ENCODE assay signal across 33 cellular contexts in genomic region chr12:85266391-85266790, GRCh38. TPM values are rescaled to one million over a fixed set of nuclear protein-coding genes. Genes with fewer than 3 reads are reported as not detected.
"Had no signal": no experiment of that assay in that cellular context is flagged by ENCODE, and none has a peak within 500 bp of the region (broad histone marks: within the 10 kb centered on the region; RNA-seq: fewer than 3 reads in every experiment).

No MANE protein-coding gene starts in this region.

- H3K9me3 Mint-ChIP-seq: nephron; neural crest cell; stimulated activated naive CD8-positive, alpha-beta T cell treated with anti-CD3 and anti-CD28 coated beads, Interleukin-15, amount 100 ng/mL, for 72 hours; type B pancreatic cell had no signal

- H3K4me1 Mint-ChIP-seq: naive thymus-derived CD8-positive, alpha-beta T cell; nephron; neural crest cell; stimulated activated memory B cell treated with anti-CD40 and anti-IgM and Interleukin-4, amounts not matched to agents 10 μg/mL and 1 μg/mL and 100 μg/mL, for 72 hours; stimulated activated naive CD8-positive, alpha-beta T cell treated with anti-CD3 and anti-CD28 coated beads, Interleukin-15, amount 100 ng/mL, for 72 hours had no signal

- FAIRE-seq: keratinocyte had no signal

- H3K4me3 ChIP-seq: left lung, lower lobe of right lung, ovary, right atrium auricular region, right lobe of liver, smooth muscle cell, tibial nerve, uterus had no signal

- H3K27me3 ChIP-seq: left lung, neutrophil, ovary, right atrium auricular region, uterus had no signal

- H3K27ac ChIP-seq: left lung, lower lobe of right lung, neutrophil, ovary, right atrium auricular region, right lobe of liver, tibial nerve, uterus had no signal

- H3K27me3 Mint-ChIP-seq: stimulated activated memory B cell treated with anti-CD40 and anti-IgM and Interleukin-4, amounts not matched to agents 10 μg/mL and 1 μg/mL and 100 μg/mL, for 72 hours; stimulated activated naive CD8-positive, alpha-beta T cell treated with anti-CD3 and anti-CD28 coated beads, Interleukin-15, amount 100 ng/mL, for 72 hours had no signal

- ATAC-seq: left colon; left lung; lower lobe of right lung; naive thymus-derived CD8-positive, alpha-beta T cell; right lobe of liver; stimulated activated memory B cell treated with anti-CD40 and anti-IgM and Interleukin-4, amounts not matched to agents 10 μg/mL and 1 μg/mL and 100 μg/mL, for 72 hours; stimulated activated naive CD8-positive, alpha-beta T cell treated with anti-CD3 and anti-CD28 coated beads, Interleukin-15, amount 100 ng/mL, for 72 hours had no signal

- DNase-seq: hippocampal formation; left colon; left lung; lower lobe of right lung; mammary epithelial cell; mesenchymal stem cell; naive thymus-derived CD8-positive, alpha-beta T cell; occipital lobe; ovary; right lobe of liver; stimulated activated CD4-positive, alpha-beta T cell treated with anti-CD3 and anti-CD28 coated beads, Interleukin-1b, Interleukin-23, amount 100 ng/mL, for 48 hours; stimulated activated CD4-positive, alpha-beta T cell treated with anti-CD3 and anti-CD28 coated beads, Interleukin-2, amount 100 ng/mL, for 48 hours; stimulated activated CD4-positive, alpha-beta T cell treated with anti-CD3 and anti-CD28 coated beads, Interleukin-4, amount 100 ng/mL, for 4 hours; stimulated activated CD8-positive, alpha-beta memory T cell treated with anti-CD3 and anti-CD28 coated beads, Interleukin-4, amount 100 ng/mL, for 48 hours; stimulated activated naive CD4-positive, alpha-beta T cell treated with Interleukin-2 at 50 U/mL for 16 hours; stimulated activated naive CD8-positive, alpha-beta T cell treated with anti-CD3 and anti-CD28 coated beads, Interleukin-15, amount 100 ng/mL, for 72 hours; substantia nigra; uterus had no signal

- H3K4me2 ChIP-seq: smooth muscle cell had no signal

- H3K9me3 ChIP-seq: left lung, lower lobe of right lung, neutrophil, ovary, right atrium auricular region, right lobe of liver, tibial nerve, uterus had no signal

- H3K4me3 Mint-ChIP-seq: naive thymus-derived CD8-positive, alpha-beta T cell; nephron; neural crest cell; stimulated activated memory B cell treated with anti-CD40 and anti-IgM and Interleukin-4, amounts not matched to agents 10 μg/mL and 1 μg/mL and 100 μg/mL, for 72 hours; stimulated activated naive CD8-positive, alpha-beta T cell treated with anti-CD3 and anti-CD28 coated beads, Interleukin-15, amount 100 ng/mL, for 72 hours; type B pancreatic cell had no signal

- H3K36me3 Mint-ChIP-seq: naive thymus-derived CD8-positive, alpha-beta T cell; stimulated activated memory B cell treated with anti-CD40 and anti-IgM and Interleukin-4, amounts not matched to agents 10 μg/mL and 1 μg/mL and 100 μg/mL, for 72 hours; type B pancreatic cell had no signal

- H3K4me1 ChIP-seq: left lung, lower lobe of right lung, right atrium auricular region, right lobe of liver, tibial nerve, uterus had no signal

- H3K27ac Mint-ChIP-seq: naive thymus-derived CD8-positive, alpha-beta T cell; nephron; progenitor cell of endocrine pancreas; stimulated activated memory B cell treated with anti-CD40 and anti-IgM and Interleukin-4, amounts not matched to agents 10 μg/mL and 1 μg/mL and 100 μg/mL, for 72 hours; stimulated activated naive CD8-positive, alpha-beta T cell treated with anti-CD3 and anti-CD28 coated beads, Interleukin-15, amount 100 ng/mL, for 72 hours; type B pancreatic cell had no signal

- H3K36me3 ChIP-seq: left lung, lower lobe of right lung, neutrophil, ovary, right atrium auricular region, right lobe of liver, tibial nerve, uterus had no signal

RNA-seq across cellular contexts. Expression of gene ALX1, which starts 13.6 kb away (rescaled TPM):
- total RNA-seq: left colon; left lung; liver; lower lobe of right lung; mammary epithelial cell; mucosa of gallbladder; naive thymus-derived CD8-positive, alpha-beta T cell; pulmonary artery endothelial cell; renal cortical epithelial cell; right atrium auricular region; right lobe of liver; temporal lobe; tibial nerve had no signal
- polyA plus RNA-seq: keratinocyte; liver; mammary epithelial cell; naive thymus-derived CD8-positive, alpha-beta T cell had no signal
